8 cellular contexts compared by ENCODE assay signal in genomic region chr22:31348009-31348337, GRCh38. TPM values are rescaled to one million over a fixed set of nuclear protein-coding genes. Genes with fewer than 3 reads are reported as not detected.
DNase-seq lines count a peak whose midpoint lies in the region; ATAC-seq and TF ChIP-seq lines count a peak whose summit lies in the region.
"Not testable (repeated sequence)": the region's sequence is repeated elsewhere in the genome, so short reads cannot be mapped to it uniquely, and the experiment has no call there.

No MANE protein-coding gene starts in this region.

- not testable (repeated sequence) for BruUV-seq in Caco-2 (replicated peaks; lab: Mats Ljungman, UMichigan)

- H3K27ac ChIP-seq in breast epithelium (peak overlapping the region; percentile 93), psoas muscle (peak overlapping the region; percentile 62), upper lobe of left lung (peak overlapping the region; percentile 85 to 92 (median 92))

- H3K4me1 Mint-ChIP-seq in Caco-2 (ENCODE audit: low read depth, unreplicated experiment) = not testable (repeated sequence)
- H3K4me1 Mint-ChIP-seq in activated CD4-positive, alpha-beta memory T cell treated with anti-CD3 and anti-CD28 coated beads, Interleukin-2, amount 10 ng/mL, durations not matched to agents 7 days and 5 days = peaks cover 31% of the 10 kb centered on the region
- H3K4me1 Mint-ChIP-seq in memory B cell = peaks cover 19% of the 10 kb centered on the region

- DNase-seq in Caco-2; MG63; activated CD4-positive, alpha-beta memory T cell treated with anti-CD3 and anti-CD28 coated beads, Interleukin-2, amount 10 ng/mL, durations not matched to agents 7 days and 5 days; breast epithelium (ENCODE audit: low spot score in 2 of 2); fibroblast of pulmonary artery (ENCODE audit: low read depth); memory B cell (ENCODE audit: low spot score in 2 of 2); psoas muscle: not testable (repeated sequence)
- DNase-seq in upper lobe of left lung = peak in 1 of 2 donors; percentile 61

- POLR2A ChIA-PET in Caco-2 (lab: Charles Lee) = not testable (repeated sequence)
- POLR2A ChIA-PET in activated CD4-positive, alpha-beta memory T cell treated with anti-CD3 and anti-CD28 coated beads, Interleukin-2, amount 10 ng/mL, durations not matched to agents 7 days and 5 days (lab: Charles Lee) = interaction anchor here (0.6 to 5.8 kb wide), 14 partner anchors 11 to 713 kb away, joined by 3 to 101 read pairs (median 8); partner anchors contain the start of genes DRG1, LIMK2, PIK3IP1 and PISD

- not testable (repeated sequence) for TF ChIP-seq CTCF in Caco-2 (IDR thresholded peaks at IDR 0.05; ENCODE audit: insufficient read depth in 1 of 2, low read depth in 1 of 2, low read length in 1 of 2, severe bottlenecking in 1 of 2, unreplicated experiment in 1 of 2); breast epithelium (IDR thresholded peaks at IDR 0.05); fibroblast of pulmonary artery (IDR thresholded peaks at IDR 0.05; ENCODE audit: low read length, missing control alignments); psoas muscle (IDR thresholded peaks at IDR 0.05); upper lobe of left lung (IDR thresholded peaks at IDR 0.05)

- not testable (repeated sequence) for H3K27me3 Mint-ChIP-seq in Caco-2 (ENCODE audit: insufficient read depth, unreplicated experiment); activated CD4-positive, alpha-beta memory T cell treated with anti-CD3 and anti-CD28 coated beads, Interleukin-2, amount 10 ng/mL, durations not matched to agents 7 days and 5 days; memory B cell

- peaks cover 17% of the 10 kb centered on the region for H3K36me3 Mint-ChIP-seq in Caco-2 (ENCODE audit: insufficient read depth, unreplicated experiment)
- H3K36me3 Mint-ChIP-seq in activated CD4-positive, alpha-beta memory T cell treated with anti-CD3 and anti-CD28 coated beads, Interleukin-2, amount 10 ng/mL, durations not matched to agents 7 days and 5 days (ENCODE audit: low read depth) = peaks cover 19% of the 10 kb centered on the region
- not testable (repeated sequence) for H3K36me3 Mint-ChIP-seq in memory B cell

- CTCF ChIA-PET in Caco-2 (lab: Charles Lee) = not testable (repeated sequence)
- CTCF ChIA-PET in activated CD4-positive, alpha-beta memory T cell treated with anti-CD3 and anti-CD28 coated beads, Interleukin-2, amount 10 ng/mL, durations not matched to agents 7 days and 5 days (lab: Charles Lee) = interaction anchor here (1.2 to 1.9 kb wide), 4 partner anchors 50 to 287 kb away, joined by 3 to 4 read pairs (median 4); partner anchors contain the start of gene SFI1

- peak overlapping the region; percentile 40 for H3K27ac Mint-ChIP-seq in Caco-2 (ENCODE audit: unreplicated experiment)
- peak overlapping the region; percentile 85 for H3K27ac Mint-ChIP-seq in activated CD4-positive, alpha-beta memory T cell treated with anti-CD3 and anti-CD28 coated beads, Interleukin-2, amount 10 ng/mL, durations not matched to agents 7 days and 5 days
- peak overlapping the region; percentile 62 for H3K27ac Mint-ChIP-seq in memory B cell

- ATAC-seq in memory B cell (ENCODE audit: low read depth); psoas muscle; upper lobe of left lung (ENCODE audit: low FRiP score in 2 of 2): not testable (repeated sequence)

- H3K36me3 ChIP-seq in Caco-2 (ENCODE audit: control insufficient read depth, insufficient read depth, low read length); breast epithelium; psoas muscle (ENCODE audit: insufficient read depth in 1 of 2, low read depth in 1 of 2); upper lobe of left lung: not testable (repeated sequence)
- H3K36me3 ChIP-seq in MG63 = peaks cover 17% of the 10 kb centered on the region

- not testable (repeated sequence) for TF ChIP-seq EP300 in upper lobe of left lung (IDR thresholded peaks at IDR 0.05)

- H3K9me3 ChIP-seq in Caco-2, MG63, breast epithelium, psoas muscle, upper lobe of left lung: not testable (repeated sequence)

- peak overlapping the region; percentile 87 for H3K4me3 Mint-ChIP-seq in Caco-2 (ENCODE audit: unreplicated experiment)
- peak overlapping the region; percentile 81 for H3K4me3 Mint-ChIP-seq in activated CD4-positive, alpha-beta memory T cell treated with anti-CD3 and anti-CD28 coated beads, Interleukin-2, amount 10 ng/mL, durations not matched to agents 7 days and 5 days
- H3K4me3 Mint-ChIP-seq in memory B cell = peak overlapping the region; percentile 85

- 66 to 78% (median 68%) methylated on average over 16 of the region's 16 CpGs for WGBS in psoas muscle, 3 donors
- 84 to 87% methylated on average over 16 of the region's 16 CpGs for WGBS in upper lobe of left lung, 2 donors

- H3K4me3 ChIP-seq in Caco-2 (ENCODE audit: low read depth, low read length) (peak overlapping the region; percentile 86), MG63 (peak overlapping the region; percentile 68), breast epithelium (peak overlapping the region; percentile 70 to 75 (median 72)), fibroblast of pulmonary artery (replicated peaks; ENCODE audit: low read depth, low read length) (peak overlapping the region; percentile 68), psoas muscle (peak overlapping the region; percentile 81), upper lobe of left lung (peak overlapping the region in 3 of 4 donors; percentile 80 to 89 (median 85))

- not testable (repeated sequence) for H3K9me3 Mint-ChIP-seq in Caco-2 (ENCODE audit: unreplicated experiment); activated CD4-positive, alpha-beta memory T cell treated with anti-CD3 and anti-CD28 coated beads, Interleukin-2, amount 10 ng/mL, durations not matched to agents 7 days and 5 days; memory B cell

- intact Hi-C loops in Caco-2 (cut with micrococcal nuclease; ENCODE audit: unreplicated experiment); breast epithelium (cut with DNase I; ENCODE audit: low total_unique reads): not testable (repeated sequence)
- intact Hi-C loops in psoas muscle (cut with DNase I) = loop anchor here (5.0 to 10.0 kb wide), 2 partner anchors 137 to 284 kb away; partner anchors contain the start of gene EIF4ENIF1 (in 1 of the 2)

- H3K27me3 ChIP-seq in Caco-2 (replicated peaks; ENCODE audit: control insufficient read depth, insufficient read depth, low read length); MG63; breast epithelium; psoas muscle (ENCODE audit: insufficient read depth in 3 of 3, low read length in 2 of 3); upper lobe of left lung: not testable (repeated sequence)

- H3K4me1 ChIP-seq in Caco-2 (peaks cover 26% of the 10 kb centered on the region), breast epithelium (peaks cover 0 to 18% of the 10 kb centered on the region in 2 donors), psoas muscle (peaks cover 24% of the 10 kb centered on the region), upper lobe of left lung (peaks cover 35 to 45% (median 39%) of the 10 kb centered on the region in 4 donors)

- TF ChIP-seq POLR2A in breast epithelium (IDR thresholded peaks at IDR 0.05); upper lobe of left lung (IDR thresholded peaks at IDR 0.05): not testable (repeated sequence)

RNA-seq across cellular contexts. Expression of gene PATZ1, which starts 1.8 kb away (rescaled TPM):
- total RNA-seq in Caco-2 (2022) (36.6 and 40.9 TPM in 2 replicates), breast epithelium (10 to 100 TPM; 15.4 to 49.6 (median 40.6) TPM), psoas muscle (10 to 100 TPM in 3 of 4 donors, 1 to 10 TPM in 1; 7.4 to 14.2 (median 11.3) TPM), upper lobe of left lung (10 to 100 TPM; 18.2 to 29.7 (median 24.0) TPM)
- 9.0 and 14.6 TPM in 2 replicates for total RNA-seq in MG63 (2014; rRNA removed; shearing (Covaris generic); ENCODE audit: low replicate concordance)
- total RNA-seq in activated CD4-positive, alpha-beta memory T cell treated with anti-CD3 and anti-CD28 coated beads, Interleukin-2, amount 10 ng/mL, durations not matched to agents 7 days and 5 days = 10 to 100 TPM; 18.6 to 19.5 TPM
- polyA plus RNA-seq in psoas muscle = 1 to 10 TPM; 5.2 to 9.2 (median 7.3) TPM

RNA-seq across cellular contexts. Expression of gene DRG1, which starts 51.4 kb away (rescaled TPM):
- 78.3 and 87.6 TPM in 2 replicates for total RNA-seq in Caco-2 (2022)
- 51.7 and 83.5 TPM in 2 replicates for total RNA-seq in MG63 (2014; rRNA removed; shearing (Covaris generic); ENCODE audit: low replicate concordance)
- 10 to 100 TPM; 73.4 to 86.4 TPM for total RNA-seq in activated CD4-positive, alpha-beta memory T cell treated with anti-CD3 and anti-CD28 coated beads, Interleukin-2, amount 10 ng/mL, durations not matched to agents 7 days and 5 days
- total RNA-seq in breast epithelium = 10 to 100 TPM; 62.3 to 80.3 (median 74.9) TPM
- 10 to 100 TPM; 75.2 to 91.8 (median 85.6) TPM for total RNA-seq in psoas muscle
- polyA plus RNA-seq in psoas muscle = 100 to 1,000 TPM in 1 of 3 donors, 10 to 100 TPM in 2; 89.9 to 101 (median 98.2) TPM
- 10 to 100 TPM; 32.8 to 49.3 (median 44.0) TPM for total RNA-seq in upper lobe of left lung

RNA-seq across cellular contexts. Expression of gene PIK3IP1, which starts 55.7 kb away (rescaled TPM):
- total RNA-seq in Caco-2 (2022) = 0.68 and 0.72 TPM in 2 replicates
- 0.17 and 3.7 TPM in 2 replicates for total RNA-seq in MG63 (2014; rRNA removed; shearing (Covaris generic); ENCODE audit: low replicate concordance)
- total RNA-seq in activated CD4-positive, alpha-beta memory T cell treated with anti-CD3 and anti-CD28 coated beads, Interleukin-2, amount 10 ng/mL, durations not matched to agents 7 days and 5 days = 10 to 100 TPM; 56.4 to 57.8 TPM
- 100 to 1,000 TPM in 1 of 3 donors, 10 to 100 TPM in 2; 43.3 to 109 (median 72.5) TPM for total RNA-seq in breast epithelium
- total RNA-seq in psoas muscle = 10 to 100 TPM in 1 of 4 donors, 1 to 10 TPM in 3; 3.4 to 11.6 (median 6.3) TPM
- polyA plus RNA-seq in psoas muscle = 10 to 100 TPM in 1 of 3 donors, 1 to 10 TPM in 2; 2.0 to 10.8 (median 8.4) TPM
- total RNA-seq in upper lobe of left lung = 10 to 100 TPM; 38.9 to 97.1 (median 65.8) TPM
